In genomic region chr1:84492726-84493125, GRCh38 we compare ENCODE assay signal across 27 cellular contexts. TPM values are rescaled to one million over a fixed set of nuclear protein-coding genes. Genes with fewer than 3 reads are reported as not detected.
DNase-seq lines count a peak whose midpoint lies in the region; ATAC-seq, FAIRE-seq and TF ChIP-seq lines count a peak whose summit lies in the region.
"Had no signal": no experiment of that assay in that cellular context is flagged by ENCODE, and none has a peak within 500 bp of the region (broad histone marks: within the 10 kb centered on the region; RNA-seq: fewer than 3 reads in every experiment).

No MANE protein-coding gene starts in this region.

- no peak overlapping the region for H3K4me3 ChIP-seq in cardiac muscle cell
- no peak overlapping the region for H3K4me3 ChIP-seq in lower lobe of right lung
- H3K4me3 ChIP-seq: GM12878, PC-9, sigmoid colon, suprapubic skin had no signal

- peaks cover 42% of the 10 kb centered on the region for H3K36me3 ChIP-seq in cardiac muscle cell
- H3K36me3 ChIP-seq in lower lobe of right lung, result peaks cover 83% of the 10 kb centered on the region

- H3K9me3 ChIP-seq in cardiac muscle cell (ENCODE audit: low read depth) (no peaks in the 10 kb centered on the region), lower lobe of right lung (no peaks in the 10 kb centered on the region)
- H3K9me3 ChIP-seq: sigmoid colon, suprapubic skin had no signal

- H3K27me3 ChIP-seq in cardiac muscle cell (no peaks in the 10 kb centered on the region), lower lobe of right lung (ENCODE audit: low read depth) (no peaks in the 10 kb centered on the region)
- H3K27me3 ChIP-seq: sigmoid colon, suprapubic skin had no signal

- peak; percentile 56 for FAIRE-seq in D721Med (lab: Jason Lieb, UNC)
- FAIRE-seq: endothelial cell of umbilical vein, GM12878, keratinocyte had no signal

- peak overlapping the region; percentile 13 for H3K27ac ChIP-seq in cardiac muscle cell
- H3K27ac ChIP-seq in lower lobe of right lung, result no peak overlapping the region
- H3K27ac ChIP-seq: PC-9, sigmoid colon, suprapubic skin had no signal

- peak; percentile 7 for TF ChIP-seq CTCF in D721Med (IDR thresholded peaks at IDR 0.05; ENCODE audit: insufficient read depth, missing control alignments)
- no peak for TF ChIP-seq CTCF in cardiac muscle cell (IDR thresholded peaks at IDR 0.05; ENCODE audit: low read depth, low read length)
- no peak for TF ChIP-seq CTCF in lower lobe of right lung (IDR thresholded peaks at IDR 0.05)

- intact Hi-C loops in lower lobe of right lung (cut with DNase I) (no loop called here), left colon (cut with DNase I, micrococcal nuclease) (no loop called here)

- ATAC-seq in lower lobe of right lung, result peak; percentile 43 to 72
- ATAC-seq in left colon, result no peak
- ATAC-seq in GM21528 (IDR thresholded peaks at IDR 0.05; ENCODE audit: low FRiP score, unreplicated experiment), result no peak
- no peak for ATAC-seq in GM18861 (IDR thresholded peaks at IDR 0.05; ENCODE audit: unreplicated experiment)
- ATAC-seq: GM12878 had no signal

- DNase-seq in D721Med (ENCODE audit: insufficient read length, low spot score) (no peak), NCI-H82 treated with DMSO at 0.1 percent for 48 hours (lab: John Stamatoyannopoulos, UW; ENCODE audit: unreplicated experiment) (peak; percentile 84), cardiac muscle cell (ENCODE audit: low read depth in 1 of 2, low spot score in 1 of 2) (peak in 1 of 2 donors; percentile 12), lower lobe of right lung (no peak), left colon (no peak), NCI-H1092 (lab: John Stamatoyannopoulos, UW) (no peak)
- DNase-seq: activated CD4-positive, CD25-positive, alpha-beta regulatory T cell treated with anti-CD3 and anti-CD28 coated beads, Interleukin-2, amount 50 U/mL, for 72 hours; activated gamma-delta T cell treated with Interleukin-2 at 50 U/mL for 16 hours; Calu3; glutamatergic neuron; GOT3; HFFc6; Karpas-422; MV-4-11; NCI-H1694; NCI-H524; NK-92 treated with Interleukin-12 subunit alpha and Interleukin-12 subunit beta, amount 100 ng/mL, for 24 hours; PC-9; sigmoid colon; stimulated activated naive CD4-positive, alpha-beta T cell; SW 1271 had no signal

- H3K4me1 ChIP-seq in cardiac muscle cell (ENCODE audit: low read depth) (no peaks in the 10 kb centered on the region), lower lobe of right lung (no peaks in the 10 kb centered on the region)
- H3K4me1 ChIP-seq: suprapubic skin had no signal

RNA-seq across cellular contexts. Expression of gene SPATA1, which starts 13.5 kb away (rescaled TPM):
- 1.2 and 2.1 TPM in 2 replicates for total RNA-seq in cardiac muscle cell
- 0.88 and 5.4 TPM in 2 replicates for polyA plus RNA-seq in cardiac muscle cell
- total RNA-seq in lower lobe of right lung, result 2.5 TPM
- total RNA-seq in left colon, result 1 to 10 TPM in 1 of 2 donors, under 1 TPM in 1; 0.61 to 1.1 TPM

RNA-seq across cellular contexts. Expression of gene GNG5, which starts 13.7 kb away (rescaled TPM):
- total RNA-seq in cardiac muscle cell, result 154 and 227 TPM in 2 replicates
- 706 and 838 TPM in 2 replicates for polyA plus RNA-seq in cardiac muscle cell
- total RNA-seq in lower lobe of right lung, result 119 TPM
- 100 to 1,000 TPM; 126 to 148 TPM for total RNA-seq in left colon

RNA-seq across cellular contexts. Expression of gene RPF1, which starts 13.7 kb away (rescaled TPM):
- 51.6 and 65.4 TPM in 2 replicates for total RNA-seq in cardiac muscle cell
- 44.7 and 48.3 TPM in 2 replicates for polyA plus RNA-seq in cardiac muscle cell
- total RNA-seq in lower lobe of right lung, result 31.1 TPM
- total RNA-seq in left colon, result 10 to 100 TPM; 23.5 to 25.2 TPM

Comparison
In these comparisons a context has a peak if more than half of its experiments do, and no peak if none do; other contexts are left out.
1. ATAC-seq: peak in lower lobe of right lung (2 of 2); none in left colon (single experiment), GM21528 (single experiment) and GM18861 (single experiment).